15 cellular contexts compared by ENCODE assay signal in genomic region chr2:215536476-215536875, GRCh38.
DNase-seq lines count a peak whose midpoint lies in the region; ATAC-seq and TF ChIP-seq lines count a peak whose summit lies in the region.
"Had no signal": no experiment of that assay in that cellular context is flagged by ENCODE, and none has a peak within 500 bp of the region (broad histone marks: within the 10 kb centered on the region; RNA-seq: fewer than 3 reads in every experiment).

No MANE protein-coding gene starts in this region.

- peak overlapping the region; percentile 8; the same call in 1 of the 2 replicates for H2AFZ ChIP-seq in GM23338

- H3K9me3 ChIP-seq in thoracic aorta: peaks cover 5% of the 10 kb centered on the region
- H3K9me3 ChIP-seq: thyroid gland had no signal

- no peak overlapping the region for H3K4me3 Mint-ChIP-seq in GM23338
- H3K4me3 Mint-ChIP-seq: activated B cell treated with CpG ODN at 0.5 μM for 24 hours; activated CD8-positive, alpha-beta T cell treated with anti-CD3 and anti-CD28 coated beads, Interleukin-2, amount 10 ng/mL, durations not matched to agents 7 days and 5 days; T-helper 17 cell had no signal

- H3F3A ChIP-seq in GM23338 (replicated peaks; ENCODE audit: low read depth): no peaks in the 10 kb centered on the region

- no peaks in the 10 kb centered on the region for H4K20me1 ChIP-seq in GM23338 (replicated peaks; ENCODE audit: insufficient read depth)

- intact Hi-C loops in left colon (cut with DNase I, micrococcal nuclease): no loop called here

- H3K36me3 ChIP-seq in GM23338 (ENCODE audit: insufficient read depth): no peaks in the 10 kb centered on the region
- no peaks in the 10 kb centered on the region for H3K36me3 ChIP-seq in thoracic aorta
- H3K36me3 ChIP-seq: ovary, thyroid gland had no signal

- H3K9me2 ChIP-seq in GM23338 (ENCODE audit: insufficient read depth): peaks cover 14% of the 10 kb centered on the region; the same call in 1 of the 2 replicates

- DNase-seq in GM23338 (ENCODE audit: low spot score) (no peak), fibroblast of peridontal ligament (ENCODE audit: extremely low read depth) (peak; percentile 53), thoracic aorta (ENCODE audit: low spot score) (no peak), left colon (no peak), AG08396 (ENCODE audit: low spot score) (no peak)
- DNase-seq: activated B cell treated with CpG ODN at 0.5 μM for 24 hours; activated CD8-positive, alpha-beta T cell treated with anti-CD3 and anti-CD28 coated beads, Interleukin-2, amount 10 ng/mL, durations not matched to agents 7 days and 5 days; DMS79; glutamatergic neuron; NCI-H1092 treated with DMSO at 0.1 percent for 48 hours; ovary; T-helper 17 cell; thyroid gland had no signal

- H3K4me1 Mint-ChIP-seq in GM23338: peaks cover 6% of the 10 kb centered on the region; the same call in 2 of the 3 replicates
- H3K4me1 Mint-ChIP-seq: activated B cell treated with CpG ODN at 0.5 μM for 24 hours, T-helper 17 cell had no signal

- ATAC-seq in GM23338 (no peak), SK-N-SH treated with all-trans-retinoic acid at 6 μM for 48 hours (no peak), thoracic aorta (ENCODE audit: insufficient number of reproducible peaks, low FRiP score, low read depth) (no peak), GM21367 (IDR thresholded peaks at IDR 0.05; ENCODE audit: unreplicated experiment) (no peak), left colon (no peak)
- ATAC-seq: activated CD8-positive, alpha-beta T cell treated with anti-CD3 and anti-CD28 coated beads, Interleukin-2, amount 10 ng/mL, durations not matched to agents 7 days and 5 days; T-helper 17 cell had no signal

- H3K27me3 ChIP-seq in GM23338 (ENCODE audit: insufficient read depth) (no peaks in the 10 kb centered on the region), thoracic aorta (replicated peaks; ENCODE audit: insufficient read depth) (no peaks in the 10 kb centered on the region)
- H3K27me3 ChIP-seq: ovary, thyroid gland had no signal

- no peak overlapping the region for H3K27ac ChIP-seq in GM23338 (ENCODE audit: low read depth)
- H3K27ac ChIP-seq in thoracic aorta: peak overlapping the region in 1 of 2 donors; percentile 43
- H3K27ac ChIP-seq: ovary, thyroid gland had no signal

- peaks cover 18% of the 10 kb centered on the region; the same call in 2 of the 3 replicates for H3K36me3 Mint-ChIP-seq in GM23338 (ENCODE audit: low read depth)

- peaks cover 2% of the 10 kb centered on the region for H3K27me3 Mint-ChIP-seq in GM23338 (ENCODE audit: insufficient read depth, low read depth, poor library complexity)
- H3K27me3 Mint-ChIP-seq: T-helper 17 cell had no signal

- peaks cover 23% of the 10 kb centered on the region for H3K9me3 Mint-ChIP-seq in GM23338

- no peak overlapping the region for H3K4me3 ChIP-seq in GM23338
- H3K4me3 ChIP-seq in thoracic aorta: peak overlapping the region; percentile 36
- H3K4me3 ChIP-seq: ovary, thyroid gland had no signal

- no peak overlapping the region for H3K4me2 ChIP-seq in GM23338

- TF ChIP-seq CTCF in GM23338 (conservative IDR thresholded peaks at IDR 0.05; ENCODE audit: low read depth in 2 of 2) (no peak), thoracic aorta (IDR thresholded peaks at IDR 0.05) (no peak)

- H3K4me1 ChIP-seq in GM23338 (ENCODE audit: insufficient read depth): peaks cover 5% of the 10 kb centered on the region; the same call in 1 of the 2 replicates
- H3K4me1 ChIP-seq in thoracic aorta (ENCODE audit: control insufficient read depth in 1 of 2, low read depth in 2 of 2): peaks cover 22 to 49% of the 10 kb centered on the region in 2 donors
- H3K4me1 ChIP-seq: thyroid gland had no signal

- H3K27ac Mint-ChIP-seq in GM23338: no peak overlapping the region
- H3K27ac Mint-ChIP-seq: activated B cell treated with CpG ODN at 0.5 μM for 24 hours; activated CD8-positive, alpha-beta T cell treated with anti-CD3 and anti-CD28 coated beads, Interleukin-2, amount 10 ng/mL, durations not matched to agents 7 days and 5 days; T-helper 17 cell had no signal

- no peaks in the 10 kb centered on the region for H3K79me2 ChIP-seq in GM23338 (replicated peaks; ENCODE audit: insufficient read depth)

TF ChIP-seq in GM23338, 12 proteins besides CTCF, POLR2A, EP300 and RAD21 (continues in another document):
- no peak for TF ChIP-seq ZNF331 (CRISPR knock-in tag; IDR thresholded peaks at IDR 0.05; ENCODE audit: low read depth)
- TF ChIP-seq EZH2phosphoT487 (IDR thresholded peaks at IDR 0.05; ENCODE audit: unreplicated experiment): no peak
- TF ChIP-seq EZH2 (IDR thresholded peaks at IDR 0.05; ENCODE audit: low read depth, unreplicated experiment): no peak
- TF ChIP-seq REST (IDR thresholded peaks at IDR 0.05; ENCODE audit: unreplicated experiment): no peak

TF ChIP-seq in SK-N-SH treated with all-trans-retinoic acid at 6 μM for 48 hours, 23 proteins besides CTCF, POLR2A, EP300 and RAD21:
- TF ChIP-seq, protein P1, sequence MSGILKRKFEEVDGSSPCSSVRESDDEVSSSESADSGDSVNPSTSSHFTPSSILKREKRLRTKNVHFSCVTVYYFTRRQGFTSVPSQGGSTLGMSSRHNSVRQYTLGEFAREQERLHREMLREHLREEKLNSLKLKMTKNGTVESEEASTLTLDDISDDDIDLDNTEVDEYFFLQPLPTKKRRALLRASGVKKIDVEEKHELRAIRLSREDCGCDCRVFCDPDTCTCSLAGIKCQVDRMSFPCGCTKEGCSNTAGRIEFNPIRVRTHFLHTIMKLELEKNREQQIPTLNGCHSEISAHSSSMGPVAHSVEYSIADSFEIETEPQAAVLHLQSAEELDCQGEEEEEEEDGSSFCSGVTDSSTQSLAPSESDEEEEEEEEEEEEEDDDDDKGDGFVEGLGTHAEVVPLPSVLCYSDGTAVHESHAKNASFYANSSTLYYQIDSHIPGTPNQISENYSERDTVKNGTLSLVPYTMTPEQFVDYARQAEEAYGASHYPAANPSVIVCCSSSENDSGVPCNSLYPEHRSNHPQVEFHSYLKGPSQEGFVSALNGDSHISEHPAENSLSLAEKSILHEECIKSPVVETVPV (CRISPR knock-in tag; IDR thresholded peaks at IDR 0.05): no peak
- no peak for TF ChIP-seq CSDC2 (CRISPR knock-in tag; IDR thresholded peaks at IDR 0.05)
- peak; percentile 80 for TF ChIP-seq ISL1 (CRISPR knock-in tag; IDR thresholded peaks at IDR 0.05)
- no peak for TF ChIP-seq RARB (CRISPR knock-in tag; IDR thresholded peaks at IDR 0.05)
- no peak for TF ChIP-seq ZFP3 (CRISPR knock-in tag; IDR thresholded peaks at IDR 0.05)
- no peak for TF ChIP-seq POU6F1 (CRISPR knock-in tag; IDR thresholded peaks at IDR 0.05; ENCODE audit: borderline replicate concordance, low read depth)
